In genomic region chr5:112346411-112347044, GRCh38 we compare ENCODE assay signal across 20 cellular contexts.
DNase-seq lines count a peak whose midpoint lies in the region; ATAC-seq, FAIRE-seq and TF ChIP-seq lines count a peak whose summit lies in the region.
"Had no signal": no experiment of that assay in that cellular context is flagged by ENCODE, and none has a peak within 500 bp of the region (broad histone marks: within the 10 kb centered on the region; RNA-seq: fewer than 3 reads in every experiment).

No MANE protein-coding gene starts in this region.

- TF ChIP-seq CTCF in GM12864 (IDR thresholded peaks at IDR 0.05; ENCODE audit: low read depth, low read length, missing control alignments), result no peak

- ATAC-seq in GM19455 (IDR thresholded peaks at IDR 0.05; ENCODE audit: unreplicated experiment), result peak; percentile 75
- peak; percentile 53 for ATAC-seq in HG02763 (IDR thresholded peaks at IDR 0.05; ENCODE audit: unreplicated experiment)
- ATAC-seq in HG03442 (IDR thresholded peaks at IDR 0.05; ENCODE audit: unreplicated experiment), result peak; percentile 66
- ATAC-seq: A549; activated CD8-positive, alpha-beta T cell treated with anti-CD3 and anti-CD28 coated beads, Interleukin-2, amount 10 ng/mL, durations not matched to agents 7 days and 5 days; gastrocnemius medialis; K562; mucosa of descending colon had no signal

- no peak for TF ChIP-seq POLR2A in GM12891 (IDR thresholded peaks at IDR 0.05; ENCODE audit: low read depth, low read length)

- no peak overlapping the region for H3K4me3 ChIP-seq in GM12864 (ENCODE audit: low read depth, low read length)
- H3K4me3 ChIP-seq: A549, gastrocnemius medialis, K562, mucosa of descending colon, transverse colon had no signal

- DNase-seq in GM12864 (ENCODE audit: low read depth) (peak; percentile 13), kidney glomerular epithelial cell (lab: John Stamatoyannopoulos, UW) (no peak), GM12891 (ENCODE audit: insufficient read length, low spot score) (no peak), pons (ENCODE audit: low spot score) (no peak)
- DNase-seq in activated CD4-positive, CD25-positive, alpha-beta regulatory T cell (lab: John Stamatoyannopoulos, UW), result no peak
- DNase-seq: activated CD8-positive, alpha-beta T cell treated with anti-CD3 and anti-CD28 coated beads, Interleukin-2, amount 10 ng/mL, durations not matched to agents 7 days and 5 days; activated naive CD4-positive, alpha-beta T cell; endodermal cell; gastrocnemius medialis; mucosa of descending colon; NCI-H1694 treated with DMSO at 0.1 percent for 48 hours; NCI-H774; T-helper 9 cell; transverse colon had no signal

- FAIRE-seq in GM12891 (lab: Jason Lieb, UNC), result no peak
- FAIRE-seq: A549, K562, keratinocyte had no signal

TF ChIP-seq in GM12891, 5 proteins besides CTCF, POLR2A, EP300 and RAD21:
- TF ChIP-seq POLR2AphosphoS5 (IDR thresholded peaks at IDR 0.05; ENCODE audit: low read depth, low read length) (no peak), TAF1 (IDR thresholded peaks at IDR 0.05; ENCODE audit: low read depth, low read length) (no peak), PAX5 (IDR thresholded peaks at IDR 0.05; ENCODE audit: insufficient read depth, low read length, severe bottlenecking) (no peak), POU2F2 (IDR thresholded peaks at IDR 0.05; ENCODE audit: low read depth, low read length) (no peak), SPI1 (IDR thresholded peaks at IDR 0.05; ENCODE audit: low read depth, low read length) (no peak)
